In genomic region chr3:185968168-185968567, GRCh38 we compare ENCODE assay signal across 25 cellular contexts.
"Had no signal": no experiment of that assay in that cellular context is flagged by ENCODE, and none has a peak within 500 bp of the region (broad histone marks: within the 10 kb centered on the region; RNA-seq: fewer than 3 reads in every experiment).

No MANE protein-coding gene starts in this region.

- H3K27ac Mint-ChIP-seq: activated naive CD4-positive, alpha-beta T cell treated with anti-CD3 and anti-CD28 coated beads, Interleukin-2, amount 50 U/mL, for 24 hours; brain; dendritic cell treated with granulocyte-macrophage colony-stimulating factor and Interleukin-4, amounts not matched to agents 40 ng/mL and 50 ng/mL, for 4 days; mesothelial cell of epicardium; natural killer cell; stimulated activated naive CD8-positive, alpha-beta T cell treated with anti-CD3 and anti-CD28 coated beads, Interleukin-15, Interleukin-2, amounts not matched to agents 100 ng/mL and 50 ng/mL, for 24 hours had no signal

- H3K4me1 Mint-ChIP-seq: activated naive CD4-positive, alpha-beta T cell treated with anti-CD3 and anti-CD28 coated beads, Interleukin-2, amount 50 U/mL, for 24 hours; brain; mesothelial cell of epicardium; natural killer cell had no signal

- H3K27me3 ChIP-seq: gastrocnemius medialis, ovary, thyroid gland, upper lobe of right lung had no signal

- H3K4me1 ChIP-seq: gastrocnemius medialis, psoas muscle, thyroid gland, upper lobe of right lung had no signal

- ATAC-seq: gastrocnemius medialis, left ventricle myocardium superior, natural killer cell, psoas muscle, right cardiac atrium, upper lobe of right lung had no signal

- H3K36me3 Mint-ChIP-seq: brain, mesothelial cell of epicardium, natural killer cell had no signal

- H3K27me3 Mint-ChIP-seq: activated naive CD4-positive, alpha-beta T cell treated with anti-CD3 and anti-CD28 coated beads, Interleukin-2, amount 50 U/mL, for 24 hours; dendritic cell treated with granulocyte-macrophage colony-stimulating factor and Interleukin-4, amounts not matched to agents 40 ng/mL and 50 ng/mL, for 4 days; stimulated activated naive CD8-positive, alpha-beta T cell treated with anti-CD3 and anti-CD28 coated beads, Interleukin-15, Interleukin-2, amounts not matched to agents 100 ng/mL and 50 ng/mL, for 24 hours had no signal

- DNase-seq: activated CD4-positive, alpha-beta T cell treated with anti-CD3 and anti-CD28 coated beads for 1 hour; activated CD4-positive, alpha-beta T cell treated with anti-CD3 and anti-CD28 coated beads, Interleukin-2, amount 50 U/mL, for 1 hour; activated gamma-delta T cell treated with Interleukin-2 at 50 U/mL for 16 hours; activated T-cell treated with anti-CD3 and anti-CD28 coated beads, Interleukin-2, amount 50 U/mL, for 1 hour; aorta; effector CD4-positive, alpha-beta T cell; gastrocnemius medialis; head of caudate nucleus; hypothalamus; left ventricle myocardium superior; mammary epithelial cell; natural killer cell; ovary; psoas muscle; right cardiac atrium; stimulated activated CD4-positive, alpha-beta T cell treated with anti-CD3 and anti-CD28 coated beads, Interleukin-12 subunit alpha, Interleukin-12 subunit beta, amount 100 ng/mL, for 4 hours; stimulated activated CD4-positive, alpha-beta T cell treated with anti-CD3 and anti-CD28 coated beads, Interleukin-1b, Interleukin-23, amount 100 ng/mL, for 48 hours; substantia nigra; thyroid gland; upper lobe of right lung had no signal

- H3K4me3 Mint-ChIP-seq: activated naive CD4-positive, alpha-beta T cell treated with anti-CD3 and anti-CD28 coated beads, Interleukin-2, amount 50 U/mL, for 24 hours; brain; dendritic cell treated with granulocyte-macrophage colony-stimulating factor and Interleukin-4, amounts not matched to agents 40 ng/mL and 50 ng/mL, for 4 days; mesothelial cell of epicardium; natural killer cell; stimulated activated naive CD8-positive, alpha-beta T cell treated with anti-CD3 and anti-CD28 coated beads, Interleukin-15, Interleukin-2, amounts not matched to agents 100 ng/mL and 50 ng/mL, for 24 hours had no signal

- H3K9me3 ChIP-seq: gastrocnemius medialis, ovary, psoas muscle, thyroid gland, upper lobe of right lung had no signal

- H3K36me3 ChIP-seq: gastrocnemius medialis, ovary, upper lobe of right lung had no signal

- H3K9me3 Mint-ChIP-seq: activated naive CD4-positive, alpha-beta T cell treated with anti-CD3 and anti-CD28 coated beads, Interleukin-2, amount 50 U/mL, for 24 hours; dendritic cell treated with granulocyte-macrophage colony-stimulating factor and Interleukin-4, amounts not matched to agents 40 ng/mL and 50 ng/mL, for 4 days; mesothelial cell of epicardium; natural killer cell; stimulated activated naive CD8-positive, alpha-beta T cell treated with anti-CD3 and anti-CD28 coated beads, Interleukin-15, Interleukin-2, amounts not matched to agents 100 ng/mL and 50 ng/mL, for 24 hours had no signal

- H3K27ac ChIP-seq: gastrocnemius medialis, ovary, psoas muscle, thyroid gland, upper lobe of right lung had no signal

- H3K4me3 ChIP-seq: gastrocnemius medialis, ovary, psoas muscle, thyroid gland, upper lobe of right lung had no signal
